Comparison of ENCODE assay signal across 8 cellular contexts in the genomic region with DNA sequence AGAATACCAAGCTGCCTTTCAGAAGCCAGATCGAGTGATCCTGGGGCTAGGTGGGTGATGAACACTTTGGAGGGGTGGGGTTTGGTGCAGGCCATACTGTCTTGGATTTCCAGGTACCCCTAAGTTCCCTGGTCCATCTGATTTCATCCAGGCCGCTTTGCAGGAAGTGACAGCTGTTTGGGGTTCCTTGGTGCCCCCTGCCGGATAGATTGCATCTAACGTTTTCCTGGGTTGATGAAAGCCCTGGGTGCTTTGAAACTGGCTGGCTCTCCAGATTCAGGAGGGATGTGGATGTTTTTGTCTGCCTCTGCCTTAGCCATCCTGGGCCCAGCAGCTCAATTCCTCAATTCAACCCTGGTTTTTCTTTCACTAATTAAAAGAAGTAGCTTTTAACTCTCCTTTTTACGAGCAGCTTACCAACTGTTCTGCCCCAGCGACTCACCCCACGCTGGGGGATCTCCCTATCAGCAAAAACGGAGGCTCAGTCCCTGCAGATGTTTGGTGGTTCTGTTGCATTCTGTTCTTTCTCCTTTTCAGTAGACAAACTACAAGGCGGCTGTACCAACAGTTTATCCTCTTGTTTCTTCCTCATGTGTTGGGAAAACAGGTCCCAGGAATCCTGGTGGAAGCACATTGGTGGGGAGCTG. TPM values are rescaled to one million over a fixed set of nuclear protein-coding genes. Genes with fewer than 3 reads are reported as not detected.
DNase-seq lines count a peak whose midpoint lies in the region; ATAC-seq and TF ChIP-seq lines count a peak whose summit lies in the region.

No MANE protein-coding gene starts in this region.

- H3K27me3 ChIP-seq in gastroesophageal sphincter (peaks cover 8% of the 10 kb centered on the region), tibial nerve (no peaks in the 10 kb centered on the region)

- H3K9me3 ChIP-seq in gastroesophageal sphincter = peaks cover 0 to 11% (median 0%) of the 10 kb centered on the region in 3 donors
- H3K9me3 ChIP-seq in tibial nerve = peaks cover 0 to 8% (median 0%) of the 10 kb centered on the region in 4 donors

- peak; percentile 89 for ATAC-seq in GM21447 (IDR thresholded peaks at IDR 0.05; ENCODE audit: unreplicated experiment)
- ATAC-seq in gastroesophageal sphincter = peak; percentile 75

- H3K4me1 ChIP-seq in gastroesophageal sphincter = no peaks in the 10 kb centered on the region
- peaks cover 0 to 17% (median 8%) of the 10 kb centered on the region in 4 donors for H3K4me1 ChIP-seq in tibial nerve

- H3K36me3 ChIP-seq in gastroesophageal sphincter (no peaks in the 10 kb centered on the region), tibial nerve (no peaks in the 10 kb centered on the region)

- peak in 3 of 4 experiments; percentile 57 to 77 (median 68) for TF ChIP-seq CTCF in gastroesophageal sphincter (IDR thresholded peaks at IDR 0.05)
- peak; percentile 72 for TF ChIP-seq CTCF in osteocyte (IDR thresholded peaks at IDR 0.05)
- TF ChIP-seq CTCF in tibial nerve (IDR thresholded peaks at IDR 0.05) = peak; percentile 58 to 79 (median 67)

- DNase-seq in DMS114 treated with DMSO at 0.1 percent for 48 hours (lab: John Stamatoyannopoulos, UW; ENCODE audit: unreplicated experiment) (peak; percentile 25), HuH-7.5 (ENCODE audit: low spot score) (peak; percentile 68), SHP77 (lab: John Stamatoyannopoulos, UW) (peak; percentile 12 to 72), osteocyte (ENCODE audit: extremely low spot score, unreplicated experiment) (no peak), tibial nerve (ENCODE audit: low spot score in 2 of 2) (peak; percentile 53 to 84)
- peak; percentile 58 for DNase-seq in activated effector memory CD4-positive, alpha-beta T cell treated with Interleukin-2 at 50 U/mL for 16 hours

- no peaks in the 10 kb centered on the region for H3K4me1 Mint-ChIP-seq in osteocyte (ENCODE audit: unreplicated experiment)

- 41 to 49% methylated on average over 3 to 9 of the region's 9 CpGs for WGBS in gastroesophageal sphincter (ENCODE audit: low coverage in 1 of 2), 2 donors
- WGBS in tibial nerve, 2 donors = 42% methylated on average over 9 of the region's 9 CpGs

- H3K27ac Mint-ChIP-seq in osteocyte (ENCODE audit: unreplicated experiment) = no peak overlapping the region

- H3K27me3 Mint-ChIP-seq in osteocyte (ENCODE audit: unreplicated experiment) = peaks cover 6% of the 10 kb centered on the region

- no peaks in the 10 kb centered on the region for H3K9me3 Mint-ChIP-seq in osteocyte (ENCODE audit: unreplicated experiment)

- no peak overlapping the region for H3K4me3 Mint-ChIP-seq in osteocyte (ENCODE audit: unreplicated experiment)

- H3K27ac ChIP-seq in gastroesophageal sphincter (no peak overlapping the region), tibial nerve (peak overlapping the region in 2 of 4 donors; percentile 78 to 83)

- H3K4me3 ChIP-seq in gastroesophageal sphincter (no peak overlapping the region), tibial nerve (no peak overlapping the region)

- TF ChIP-seq POLR2A in gastroesophageal sphincter (IDR thresholded peaks at IDR 0.05) (no peak), tibial nerve (IDR thresholded peaks at IDR 0.05) (no peak)

- H3K36me3 Mint-ChIP-seq in osteocyte (ENCODE audit: unreplicated experiment) = no peaks in the 10 kb centered on the region

- TF ChIP-seq EP300 in gastroesophageal sphincter (IDR thresholded peaks at IDR 0.05) = no peak
- TF ChIP-seq EP300 in tibial nerve (IDR thresholded peaks at IDR 0.05) = no peak

RNA-seq across cellular contexts. Expression of a gene that starts 37.1 kb away (rescaled TPM):
- total RNA-seq in gastroesophageal sphincter = 10 to 100 TPM; 15.9 to 59.5 (median 21.8) TPM
- 2.6 and 3.2 TPM in 2 replicates for total RNA-seq in osteocyte
- total RNA-seq in tibial nerve = 10 to 100 TPM; 16.3 to 50.7 (median 23.3) TPM
